8 cellular contexts compared by ENCODE assay signal in genomic region chr5:115626444-115626823, GRCh38. TPM values are rescaled to one million over a fixed set of nuclear protein-coding genes. Genes with fewer than 3 reads are reported as not detected.
DNase-seq lines count a peak whose midpoint lies in the region; ATAC-seq and TF ChIP-seq lines count a peak whose summit lies in the region.

No MANE protein-coding gene starts in this region.

- no peak for TF ChIP-seq CTCF in GM06990 (IDR thresholded peaks at IDR 0.05; ENCODE audit: insufficient read depth, low read length, poor library complexity, severe bottlenecking)
- no peak for TF ChIP-seq CTCF in lower lobe of right lung (IDR thresholded peaks at IDR 0.05)
- TF ChIP-seq CTCF in uterus (IDR thresholded peaks at IDR 0.05): no peak

- peak; percentile 32 for ATAC-seq in GM21529 (IDR thresholded peaks at IDR 0.05; ENCODE audit: unreplicated experiment)
- ATAC-seq in lower lobe of right lung: peak; percentile 28 to 29

- H3K27me3 ChIP-seq in GM06990 (replicated peaks; ENCODE audit: control insufficient read depth, insufficient read depth, low read length) (no peaks in the 10 kb centered on the region), HUES64 (ENCODE audit: insufficient read depth, low read length) (no peaks in the 10 kb centered on the region), lower lobe of right lung (ENCODE audit: low read depth) (no peaks in the 10 kb centered on the region), uterus (no peaks in the 10 kb centered on the region)

- DNase-seq in GM06990 (ENCODE audit: extremely low read depth, insufficient read length): no peak
- no peak for DNase-seq in caudate nucleus (lab: John Stamatoyannopoulos, UW)
- DNase-seq in lower lobe of right lung: no peak
- no peak for DNase-seq in uterus
- no peak for DNase-seq in GM19240 (ENCODE audit: insufficient read length, low spot score)
- DNase-seq in mucosa of gallbladder (ENCODE audit: low spot score): no peak

- peaks cover 24% of the 10 kb centered on the region for H3K4me1 ChIP-seq in HUES64 (ENCODE audit: insufficient read depth, low read length)
- peaks cover 37% of the 10 kb centered on the region for H3K4me1 ChIP-seq in lower lobe of right lung
- H3K4me1 ChIP-seq in uterus: peaks cover 0 to 8% of the 10 kb centered on the region in 2 donors

- H3K36me3 ChIP-seq in GM06990 (ENCODE audit: control insufficient read depth, insufficient read depth, low read length) (0 out of 2 replicates have a peak, but pooled peaks cover 1% of the 10 kb centered on the region), HUES64 (ENCODE audit: insufficient read depth, low read length) (peaks cover 17% of the 10 kb centered on the region; the same call in 1 of the 2 replicates), lower lobe of right lung (no peaks in the 10 kb centered on the region), uterus (no peaks in the 10 kb centered on the region)

- H3K4me3 ChIP-seq in GM06990 (replicated peaks; ENCODE audit: low read depth, low read length) (peak overlapping the region; percentile 93), HUES64 (ENCODE audit: low read length) (peak overlapping the region; percentile 80), lower lobe of right lung (peak overlapping the region; percentile 77), uterus (peak overlapping the region; percentile 66 to 75)

- 1% methylated on average over 8 of the region's 9 CpGs for WGBS in HUES64

- intact Hi-C loops in lower lobe of right lung (cut with DNase I): no loop called here
- intact Hi-C loops in uterus (cut with DNase I; ENCODE audit: low total_unique reads): no loop called here

- H3K9ac ChIP-seq in HUES64 (ENCODE audit: low read depth, low read length): peak overlapping the region; percentile 82

- peak overlapping the region; percentile 21; the same call in 1 of the 2 replicates for H3K27ac ChIP-seq in HUES64 (ENCODE audit: low read depth, low read length)
- peak overlapping the region; percentile 87 for H3K27ac ChIP-seq in caudate nucleus (ENCODE audit: low read depth, low read length)
- peak overlapping the region; percentile 90 for H3K27ac ChIP-seq in lower lobe of right lung
- H3K27ac ChIP-seq in uterus: peak overlapping the region; percentile 86 to 93

- H3K9me3 ChIP-seq in HUES64 (ENCODE audit: insufficient read depth, low read depth, low read length) (no peaks in the 10 kb centered on the region), lower lobe of right lung (no peaks in the 10 kb centered on the region), uterus (no peaks in the 10 kb centered on the region)

- TF ChIP-seq POLR2A in uterus (IDR thresholded peaks at IDR 0.05): no peak

RNA-seq across cellular contexts. Expression of gene TMED7, which starts 0.6 kb away (rescaled TPM):
- polyA plus RNA-seq in HUES64 (2013, experiment 1 of 2): 44.3 TPM
- polyA plus RNA-seq in HUES64 (2013, experiment 2 of 2): 47.9 TPM
- total RNA-seq in lower lobe of right lung (82.2 TPM), uterus (100 to 1,000 TPM in 1 of 4 donors, 10 to 100 TPM in 3; 33.0 to 155 (median 80.2) TPM), mucosa of gallbladder (140 TPM)

RNA-seq across cellular contexts. Expression of gene TICAM2, which starts 24.2 kb away (rescaled TPM):
- polyA plus RNA-seq in HUES64 (2013, experiment 1 of 2): not detected
- polyA plus RNA-seq in HUES64 (2013, experiment 2 of 2): not detected
- 5.8 TPM for total RNA-seq in lower lobe of right lung
- total RNA-seq in uterus: 10 to 100 TPM in 2 of 4 donors, 1 to 10 TPM in 1, not detected in 1; 5.4 to 14.0 (median 13.5) TPM
- total RNA-seq in mucosa of gallbladder: 3.3 TPM

Comparison
In these comparisons a context has a peak if more than half of its experiments do, and no peak if none do; other contexts are left out.
1. H3K27ac ChIP-seq: peak in every context shown above with its lines; median percentile 90 in lower lobe of right lung; 90 in uterus; 87 in caudate nucleus; 21 in HUES64.